Comparison of ENCODE assay signal across 21 cellular contexts in genomic region chr17:9132291-9132690, GRCh38.
DNase-seq lines count a peak whose midpoint lies in the region; ATAC-seq, FAIRE-seq and TF ChIP-seq lines count a peak whose summit lies in the region.
"Had no signal": no experiment of that assay in that cellular context is flagged by ENCODE, and none has a peak within 500 bp of the region (broad histone marks: within the 10 kb centered on the region; RNA-seq: fewer than 3 reads in every experiment).

No MANE protein-coding gene starts in this region.

- H3K27me3 Mint-ChIP-seq in chondrocyte (ENCODE audit: low read depth), result peaks cover 17% of the 10 kb centered on the region

- no peak overlapping the region for H3K9ac ChIP-seq in IMR-90 (ENCODE audit: low read depth, low read length)

- 74% methylated on average over 7 of the region's 9 CpGs; no CpG with 5 or more reads in 1 of the 2 experiments for WGBS in IMR-90 (ENCODE audit: extremely low coverage in 2 of 2, insufficient read length in 1 of 2), 2 experiments
- 42 to 71% (median 60%) methylated on average over 9 of the region's 9 CpGs for WGBS in small intestine, 3 donors

- no peak for DNase-seq in IMR-90
- peak; percentile 33 for DNase-seq in chondrocyte (ENCODE audit: low spot score)
- peak; percentile 79 for DNase-seq in small intestine
- DNase-seq in BE2C, result no peak
- no peak for DNase-seq in stimulated activated CD4-positive, alpha-beta T cell treated with anti-CD3 and anti-CD28 coated beads, Interleukin-15, amount 100 ng/mL, for 24 hours
- DNase-seq: 8988T; ACHN; AML-193; C1 segment of cervical spinal cord; Calu3; CD4-positive, alpha-beta memory T cell; COR-L47; DMS53; DMS79 treated with DMSO at 0.1 percent for 48 hours; GF-D8; GOT3 had no signal

- H3K4me3 ChIP-seq in IMR-90 (ENCODE audit: insufficient read depth, low read depth, low read length), result no peak overlapping the region
- no peak overlapping the region for H3K4me3 ChIP-seq in small intestine (ENCODE audit: low read depth in 1 of 2, low read length in 2 of 2)
- no peak overlapping the region for H3K4me3 ChIP-seq in BE2C (ENCODE audit: low read depth, low read length)
- H3K4me3 ChIP-seq: A549, HAP-1 had no signal

- no peaks in the 10 kb centered on the region for H3K79me1 ChIP-seq in IMR-90 (ENCODE audit: low read depth in 1 of 2, low read length in 2 of 2)

- no peak overlapping the region for H4K8ac ChIP-seq in IMR-90 (ENCODE audit: low read depth in 2 of 2, low read length in 2 of 2)

- H3K36me3 ChIP-seq in IMR-90 (ENCODE audit: control insufficient read depth, insufficient read depth, low read length) (no peaks in the 10 kb centered on the region), small intestine (ENCODE audit: control insufficient read depth in 2 of 2, insufficient read depth in 2 of 2, low read length in 2 of 2) (no peaks in the 10 kb centered on the region), BE2C (no peaks in the 10 kb centered on the region)
- H3K36me3 ChIP-seq: HAP-1 had no signal

- H3K27ac ChIP-seq in IMR-90 (ENCODE audit: insufficient read depth, low read length), result no peak overlapping the region
- no peak overlapping the region for H3K27ac ChIP-seq in small intestine (ENCODE audit: low read depth in 1 of 2, low read length in 1 of 2)
- H3K27ac ChIP-seq: A549 had no signal

- no peak overlapping the region for H3K4me2 ChIP-seq in IMR-90 (ENCODE audit: low read depth, low read length)
- H3K4me2 ChIP-seq: A549 had no signal

- intact Hi-C loops in IMR-90 (cut with micrococcal nuclease), result no loop called here

- dilution Hi-C loops in IMR-90 (cut with HindIII; ENCODE audit: low sequenced_read_pairs, unreplicated experiment), result no loop called here

- no peak for TF ChIP-seq CTCF in IMR-90 (conservative IDR thresholded peaks at IDR 0.05; ENCODE audit: low read depth, low read length)
- no peak for TF ChIP-seq CTCF in chondrocyte (IDR thresholded peaks at IDR 0.05)
- TF ChIP-seq CTCF in BE2C (IDR thresholded peaks at IDR 0.05; ENCODE audit: low read depth, low read length), result no peak

- H2BK15ac ChIP-seq in IMR-90 (ENCODE audit: low read depth, low read length), result no peak overlapping the region

- TF ChIP-seq RAD21 in IMR-90 (IDR thresholded peaks at IDR 0.05; ENCODE audit: low read length), result no peak

- H3K9me1 ChIP-seq in IMR-90 (ENCODE audit: insufficient read depth, low read length), result no peaks in the 10 kb centered on the region

- no peak overlapping the region for H3K23ac ChIP-seq in IMR-90 (ENCODE audit: low read depth, low read length)

- H3K4me1 Mint-ChIP-seq in chondrocyte (ENCODE audit: low read depth), result peaks cover 4% of the 10 kb centered on the region
- H3K4me1 Mint-ChIP-seq: CD4-positive, alpha-beta memory T cell had no signal

- no peak overlapping the region for H2BK5ac ChIP-seq in IMR-90 (ENCODE audit: low read depth, low read length, poor library complexity, severe bottlenecking)

- H3K4ac ChIP-seq in IMR-90 (ENCODE audit: low read depth, low read length), result no peak overlapping the region

- in situ Hi-C loops in IMR-90 (cut with MboI; ENCODE audit: low sequenced_read_pairs), result no loop called here

- no peak overlapping the region for H2AK5ac ChIP-seq in IMR-90 (ENCODE audit: low read depth, low read length)

- H3K9me3 Mint-ChIP-seq in chondrocyte (ENCODE audit: low read depth), result no peaks in the 10 kb centered on the region
- H3K9me3 Mint-ChIP-seq: CD4-positive, alpha-beta memory T cell had no signal

- H2AFZ ChIP-seq in IMR-90 (replicated peaks; ENCODE audit: low read length, poor library complexity), result no peak overlapping the region

- H3K27ac Mint-ChIP-seq in chondrocyte (ENCODE audit: unreplicated experiment), result no peak overlapping the region
- H3K27ac Mint-ChIP-seq: CD4-positive, alpha-beta memory T cell had no signal

- H4K20me1 ChIP-seq in IMR-90 (ENCODE audit: insufficient read depth, low read length), result no peaks in the 10 kb centered on the region

- no peak overlapping the region for H3K14ac ChIP-seq in IMR-90 (replicated peaks; ENCODE audit: low read depth, low read length)

- H3K9me3 ChIP-seq in IMR-90 (ENCODE audit: control insufficient read depth, insufficient read depth, low read length), result no peaks in the 10 kb centered on the region
- no peaks in the 10 kb centered on the region for H3K9me3 ChIP-seq in small intestine (ENCODE audit: control insufficient read depth, low read depth)
- no peaks in the 10 kb centered on the region for H3K9me3 ChIP-seq in BE2C
- H3K9me3 ChIP-seq: A549, HAP-1 had no signal

- ATAC-seq in IMR-90 (ENCODE audit: low read depth) (no peak), HG02970 (IDR thresholded peaks at IDR 0.05; ENCODE audit: low FRiP score, unreplicated experiment) (no peak)
- ATAC-seq: A549 had no signal

- no peak overlapping the region for H4K91ac ChIP-seq in IMR-90 (ENCODE audit: insufficient read depth, low read depth, low read length)

- no peak for FAIRE-seq in small intestine (lab: Jason Lieb, UNC)
- FAIRE-seq: A549, GM12891, H54 had no signal

- no peaks in the 10 kb centered on the region for H3K36me3 Mint-ChIP-seq in chondrocyte (ENCODE audit: low read depth)
- H3K36me3 Mint-ChIP-seq: CD4-positive, alpha-beta memory T cell had no signal

- no peak overlapping the region for H4K5ac ChIP-seq in IMR-90 (ENCODE audit: low read depth, low read length)

- BruUV-seq in IMR-90 (replicated peaks; lab: Mats Ljungman, UMichigan), result no TSS peak

- CTCF ChIA-PET in IMR-90 (lab: Yijun Ruan, JAX), result no interaction called here

- H2BK120ac ChIP-seq in IMR-90 (ENCODE audit: low read depth, low read length), result no peak overlapping the region

- TF ChIP-seq POLR2A in IMR-90 (IDR thresholded peaks at IDR 0.05; ENCODE audit: low read depth, low read length), result no peak

- no peak overlapping the region for H2BK20ac ChIP-seq in IMR-90 (ENCODE audit: low read depth, low read length)

- H3K56ac ChIP-seq in IMR-90 (ENCODE audit: extremely low read depth, insufficient read depth, low read length), result no peak overlapping the region

- H3K27me3 ChIP-seq in IMR-90 (ENCODE audit: control insufficient read depth, insufficient read depth, low read length) (no peaks in the 10 kb centered on the region), small intestine (ENCODE audit: control insufficient read depth in 2 of 2, insufficient read depth in 2 of 2, low read length in 2 of 2) (no peaks in the 10 kb centered on the region), BE2C (no peaks in the 10 kb centered on the region)

- H3K18ac ChIP-seq in IMR-90 (ENCODE audit: low read depth, low read length), result no peak overlapping the region

- no peak overlapping the region for H3K4me3 Mint-ChIP-seq in chondrocyte (ENCODE audit: unreplicated experiment)
- H3K4me3 Mint-ChIP-seq: CD4-positive, alpha-beta memory T cell had no signal

- POLR2A ChIA-PET in IMR-90 (lab: Charles Lee; ENCODE audit: unreplicated experiment), result no interaction called here

- H3K4me1 ChIP-seq in IMR-90 (ENCODE audit: control insufficient read depth, insufficient read depth, low read length) (no peaks in the 10 kb centered on the region), small intestine (ENCODE audit: control insufficient read depth in 2 of 2, insufficient read depth in 1 of 2, low read depth in 1 of 2, low read length in 1 of 2) (no peaks in the 10 kb centered on the region), BE2C (no peaks in the 10 kb centered on the region)
- H3K4me1 ChIP-seq: A549, HAP-1 had no signal

- H2AK9ac ChIP-seq in IMR-90 (replicated peaks; ENCODE audit: low read depth, low read length, poor library complexity), result peak overlapping the region; percentile 42

TF ChIP-seq in IMR-90, 13 proteins besides CTCF, POLR2A, EP300 and RAD21:
- TF ChIP-seq FOS (IDR thresholded peaks at IDR 0.05; ENCODE audit: low read depth, low read length) (no peak), BHLHE40 (IDR thresholded peaks at IDR 0.05; ENCODE audit: low read depth, low read length) (no peak), ELK1 (IDR thresholded peaks at IDR 0.05; ENCODE audit: borderline replicate concordance, low read depth, low read length) (no peak), RCOR1 (IDR thresholded peaks at IDR 0.05; ENCODE audit: insufficient replicate concordance, low read length) (no peak), NFE2L2 (IDR thresholded peaks at IDR 0.05; ENCODE audit: low read depth, low read length) (no peak), MXI1 (IDR thresholded peaks at IDR 0.05; ENCODE audit: borderline replicate concordance, low read depth, low read length) (no peak), CHD1 (IDR thresholded peaks at IDR 0.05; ENCODE audit: low read depth, low read length) (no peak), MAZ (IDR thresholded peaks at IDR 0.05; ENCODE audit: borderline replicate concordance, low read depth, low read length) (no peak), RFX5 (IDR thresholded peaks at IDR 0.05; ENCODE audit: low read depth, low read length) (no peak), MAFK (IDR thresholded peaks at IDR 0.05; ENCODE audit: low read depth, low read length) (no peak), SMC3 (IDR thresholded peaks at IDR 0.05; ENCODE audit: low read depth, low read length) (no peak)
- TF ChIP-seq, protein P1, sequence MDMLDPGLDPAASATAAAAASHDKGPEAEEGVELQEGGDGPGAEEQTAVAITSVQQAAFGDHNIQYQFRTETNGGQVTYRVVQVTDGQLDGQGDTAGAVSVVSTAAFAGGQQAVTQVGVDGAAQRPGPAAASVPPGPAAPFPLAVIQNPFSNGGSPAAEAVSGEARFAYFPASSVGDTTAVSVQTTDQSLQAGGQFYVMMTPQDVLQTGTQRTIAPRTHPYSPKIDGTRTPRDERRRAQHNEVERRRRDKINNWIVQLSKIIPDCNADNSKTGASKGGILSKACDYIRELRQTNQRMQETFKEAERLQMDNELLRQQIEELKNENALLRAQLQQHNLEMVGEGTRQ (IDR thresholded peaks at IDR 0.05; ENCODE audit: low read depth, low read length), result no peak

Comparison
In these comparisons a context has a peak if more than half of its experiments do, and no peak if none do; other contexts are left out.
1. DNase-seq: peak in chondrocyte (single experiment) and small intestine (single experiment); none in IMR-90 (single experiment), BE2C (single experiment) and stimulated activated CD4-positive, alpha-beta T cell treated with anti-CD3 and anti-CD28 coated beads, Interleukin-15, amount 100 ng/mL, for 24 hours (single experiment).